Comparison of ENCODE assay signal across 9 cellular contexts in the genomic region with DNA sequence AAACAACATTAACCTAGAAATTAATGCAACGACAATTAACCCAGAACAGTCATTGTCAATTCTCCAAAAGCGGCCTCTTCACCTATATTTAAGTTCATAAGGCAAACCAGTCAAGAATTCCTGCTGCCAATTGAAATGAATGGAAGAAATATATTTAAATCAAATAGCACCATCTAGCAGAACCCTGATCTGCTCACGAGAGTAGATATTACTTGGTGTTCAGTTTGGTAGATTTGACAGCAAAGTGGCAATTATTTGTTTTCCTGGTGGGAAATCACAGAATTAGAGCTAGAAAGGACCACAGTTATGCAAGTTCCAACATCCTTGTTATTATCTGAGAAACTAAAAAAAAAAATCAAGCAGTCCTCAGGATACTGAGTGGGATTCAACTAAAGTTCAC. TPM values are rescaled to one million over a fixed set of nuclear protein-coding genes. Genes with fewer than 3 reads are reported as not detected.
DNase-seq lines count a peak whose midpoint lies in the region; ATAC-seq and TF ChIP-seq lines count a peak whose summit lies in the region.
"Had no signal": no experiment of that assay in that cellular context is flagged by ENCODE, and none has a peak within 500 bp of the region (broad histone marks: within the 10 kb centered on the region; RNA-seq: fewer than 3 reads in every experiment).

No MANE protein-coding gene starts in this region.

- WGBS in ovary, 3 donors, result 61 to 70% (median 68%) methylated on average over 3 of the region's 3 CpGs

- H3K27me3 ChIP-seq in A673 (replicated peaks; ENCODE audit: insufficient read depth, low read depth, low read length, poor library complexity) (no peaks in the 10 kb centered on the region), HAP-1 (ENCODE audit: low read depth) (no peaks in the 10 kb centered on the region), ovary (no peaks in the 10 kb centered on the region)

- H3K36me3 Mint-ChIP-seq in activated CD8-positive, alpha-beta T cell treated with anti-CD3 and anti-CD28 coated beads, Interleukin-2, amount 10 ng/mL, durations not matched to agents 7 days and 5 days (ENCODE audit: low read depth), result peaks cover 3% of the 10 kb centered on the region

- peak; percentile 48; the same call in 1 of the 2 replicates for TF ChIP-seq CTCF in A673 (conservative IDR thresholded peaks at IDR 0.05; ENCODE audit: low read depth, low read length)
- no peak for TF ChIP-seq CTCF in GM12865 (IDR thresholded peaks at IDR 0.05; ENCODE audit: insufficient read depth, low read depth, low read length, missing control alignments)
- TF ChIP-seq CTCF in ovary (IDR thresholded peaks at IDR 0.05), result no peak

- H3K4me3 ChIP-seq in A673 (ENCODE audit: low read depth, low read length, poor library complexity, severe bottlenecking) (peak overlapping the region; percentile 82), GM12865 (ENCODE audit: low read depth, low read length) (peak overlapping the region; percentile 5; the same call in 1 of the 2 replicates), HAP-1 (no peak overlapping the region), ovary (no peak overlapping the region)

- no peaks in the 10 kb centered on the region for H3K36me3 ChIP-seq in A673 (ENCODE audit: insufficient read depth, low read length, poor library complexity, severe bottlenecking)
- H3K36me3 ChIP-seq in HAP-1 (replicated peaks), result no peaks in the 10 kb centered on the region
- H3K36me3 ChIP-seq in ovary, result no peaks in the 10 kb centered on the region

- intact Hi-C loops in A673 (cut with micrococcal nuclease; ENCODE audit: unreplicated experiment), result loop anchor here (2.0 kb wide), 1 partner anchor 324 kb away; no protein-coding TSS in a partner anchor
- intact Hi-C loops in ovary (cut with DNase I), result loop anchor here in 1 of 4 donors (10.0 kb wide), 1 partner anchor 324 kb away; no protein-coding TSS in a partner anchor

- peak overlapping the region; percentile 6 for H3K27ac Mint-ChIP-seq in activated CD8-positive, alpha-beta T cell treated with anti-CD3 and anti-CD28 coated beads, Interleukin-2, amount 10 ng/mL, durations not matched to agents 7 days and 5 days

- TF ChIP-seq EP300 in ovary (IDR thresholded peaks at IDR 0.05), result no peak

- peak overlapping the region; percentile 86 for H3K4me3 Mint-ChIP-seq in activated CD8-positive, alpha-beta T cell treated with anti-CD3 and anti-CD28 coated beads, Interleukin-2, amount 10 ng/mL, durations not matched to agents 7 days and 5 days

- POLR2A ChIA-PET in A673 (lab: Charles Lee; ENCODE audit: low non-redundant PET), result no interaction called here
- POLR2A ChIA-PET in activated CD8-positive, alpha-beta T cell treated with anti-CD3 and anti-CD28 coated beads, Interleukin-2, amount 10 ng/mL, durations not matched to agents 7 days and 5 days (lab: Charles Lee), result no interaction called here

- CTCF ChIA-PET in A673 (lab: Charles Lee), result no interaction called here
- CTCF ChIA-PET in activated CD8-positive, alpha-beta T cell treated with anti-CD3 and anti-CD28 coated beads, Interleukin-2, amount 10 ng/mL, durations not matched to agents 7 days and 5 days (lab: Charles Lee), result interaction anchor here (0.6 to 4.1 kb wide), 6 partner anchors 14 to 510 kb away, joined by 3 to 24 read pairs (median 3); no protein-coding TSS in a partner anchor

- H3K9me3 ChIP-seq in A673 (ENCODE audit: low read depth, low read length, poor library complexity, severe bottlenecking) (no peaks in the 10 kb centered on the region), HAP-1 (no peaks in the 10 kb centered on the region), ovary (no peaks in the 10 kb centered on the region)

- TF ChIP-seq POLR2A in ovary (IDR thresholded peaks at IDR 0.05), result no peak

- BruUV-seq in A673 (replicated peaks; lab: Mats Ljungman, UMichigan), result no TSS peak

- peaks cover 22% of the 10 kb centered on the region for H3K4me1 Mint-ChIP-seq in activated CD8-positive, alpha-beta T cell treated with anti-CD3 and anti-CD28 coated beads, Interleukin-2, amount 10 ng/mL, durations not matched to agents 7 days and 5 days (ENCODE audit: low read depth)

- no peak for ATAC-seq in activated CD8-positive, alpha-beta T cell treated with anti-CD3 and anti-CD28 coated beads, Interleukin-2, amount 10 ng/mL, durations not matched to agents 7 days and 5 days
- ATAC-seq in GM18502 (IDR thresholded peaks at IDR 0.05; ENCODE audit: poor library complexity, unreplicated experiment), result no peak

- in situ Hi-C loops in HAP-1 (cut with MboI; ENCODE audit: low sequenced_read_pairs), result no loop called here

- peaks cover 25% of the 10 kb centered on the region for H3K27me3 Mint-ChIP-seq in activated CD8-positive, alpha-beta T cell treated with anti-CD3 and anti-CD28 coated beads, Interleukin-2, amount 10 ng/mL, durations not matched to agents 7 days and 5 days (ENCODE audit: low read depth)

- peaks cover 64% of the 10 kb centered on the region for H3K4me1 ChIP-seq in A673 (ENCODE audit: insufficient read depth, low read length, poor library complexity, severe bottlenecking)
- H3K4me1 ChIP-seq in HAP-1, result peaks cover 24% of the 10 kb centered on the region
- peaks cover 1% of the 10 kb centered on the region for H3K4me1 ChIP-seq in ovary (ENCODE audit: insufficient read depth)

- peak; percentile 48 for DNase-seq in A673 (ENCODE audit: low spot score)
- DNase-seq in GM12865 (ENCODE audit: low read depth), result no peak
- DNase-seq in activated CD8-positive, alpha-beta T cell treated with anti-CD3 and anti-CD28 coated beads, Interleukin-2, amount 10 ng/mL, durations not matched to agents 7 days and 5 days, result no peak
- DNase-seq in midbrain (lab: John Stamatoyannopoulos, UW), result peak; percentile 25
- no peak for DNase-seq in HAP-1 (ENCODE audit: low spot score in 2 of 2)
- DNase-seq in ovary, result no peak
- DNase-seq in middle frontal gyrus (ENCODE audit: extremely low spot score, low spot score), result no peak
- DNase-seq: activated naive CD4-positive, alpha-beta T cell treated with anti-CD3 and anti-CD28 coated beads, Interleukin-2, amount 50 U/mL, for 16 hours had no signal

- H3K27ac ChIP-seq in A673 (ENCODE audit: low read depth, low read length, poor library complexity, severe bottlenecking) (no peak overlapping the region), ovary (no peak overlapping the region)

- no peaks in the 10 kb centered on the region for H3K9me3 Mint-ChIP-seq in activated CD8-positive, alpha-beta T cell treated with anti-CD3 and anti-CD28 coated beads, Interleukin-2, amount 10 ng/mL, durations not matched to agents 7 days and 5 days (ENCODE audit: insufficient read depth)

RNA-seq across cellular contexts. Expression of a gene that starts 2.3 kb away (rescaled TPM):
- 42.8 and 53.7 TPM in 2 replicates for total RNA-seq in A673 (2021)
- 10 to 100 TPM; 24.3 to 26.7 TPM for total RNA-seq in activated CD8-positive, alpha-beta T cell treated with anti-CD3 and anti-CD28 coated beads, Interleukin-2, amount 10 ng/mL, durations not matched to agents 7 days and 5 days
- total RNA-seq in ovary, result 100 to 1,000 TPM in 1 of 7 donors, 10 to 100 TPM in 6; 42.0 to 126 (median 78.2) TPM
- 10 to 100 TPM; 40.5 to 89.0 TPM for polyA plus RNA-seq in ovary

Comparison
In these comparisons a context has a peak if more than half of its experiments do, and no peak if none do; other contexts are left out.
1. DNase-seq: peak in A673 (single experiment) and midbrain (single experiment); none in GM12865 (single experiment), activated CD8-positive, alpha-beta T cell treated with anti-CD3 and anti-CD28 coated beads, Interleukin-2, amount 10 ng/mL, durations not matched to agents 7 days and 5 days (single experiment), HAP-1 (0 of 2), ovary (0 of 5) and middle frontal gyrus (single experiment).
2. H3K4me3 ChIP-seq: peak in A673 (single experiment) and GM12865 (single experiment); none in HAP-1 (single experiment) and ovary (single experiment).